ENCODE assay signal across 19 cellular contexts in genomic region chr2:145524836-145525235, GRCh38.
"Had no signal": no experiment of that assay in that cellular context is flagged by ENCODE, and none has a peak within 500 bp of the region (broad histone marks: within the 10 kb centered on the region; RNA-seq: fewer than 3 reads in every experiment).

No MANE protein-coding gene starts in this region.

- H3K36me3 ChIP-seq: brain microvascular endothelial cell, gastroesophageal sphincter, neural progenitor cell, ovary, sigmoid colon, thyroid gland had no signal

- FAIRE-seq: urothelium cell line had no signal

- ATAC-seq: activated T-cell treated with anti-CD3 and anti-CD28 coated beads, Interleukin-2, amount 50 U/mL, for 72 hours; effector memory CD8-positive, alpha-beta T cell; gastroesophageal sphincter had no signal

- H3K9me3 ChIP-seq: gastroesophageal sphincter, ovary, sigmoid colon, thyroid gland had no signal

- H3K4me3 ChIP-seq: neural progenitor cell, ovary, sigmoid colon, thyroid gland had no signal

- H3K27me3 ChIP-seq: brain microvascular endothelial cell, gastroesophageal sphincter, neural progenitor cell, ovary, sigmoid colon, thyroid gland had no signal

- H3K4me1 ChIP-seq: gastroesophageal sphincter, neural progenitor cell, sigmoid colon, thyroid gland had no signal

- DNase-seq: activated B cell treated with CpG ODN at 0.5 μM for 24 hours; activated CD4-positive, alpha-beta T cell treated with anti-CD3 and anti-CD28 coated beads, Interleukin-2, amount 10 ng/mL, durations not matched to agents 24 days and 14 days; activated CD8-positive, alpha-beta memory T cell treated with anti-CD3 and anti-CD28 coated beads, Interleukin-2, amount 50 U/mL, for 48 hours; activated gamma-delta T cell; activated T-cell treated with anti-CD3 and anti-CD28 coated beads, Interleukin-2, amount 50 U/mL, for 72 hours; brain microvascular endothelial cell; dermis blood vessel endothelial cell; effector memory CD8-positive, alpha-beta T cell; islet precursor cell; naive B cell; ovary; sigmoid colon; stimulated activated CD4-positive, alpha-beta T cell treated with anti-CD3 and anti-CD28 coated beads, Interleukin-12 subunit alpha, Interleukin-12 subunit beta, amount 100 ng/mL, for 4 hours; stimulated activated CD4-positive, alpha-beta T cell treated with anti-CD3 and anti-CD28 coated beads, Interleukin-2, amount 100 ng/mL, for 24 hours; thyroid gland had no signal

- H3K27ac ChIP-seq: brain microvascular endothelial cell, epithelial cell of prostate, gastroesophageal sphincter, neural progenitor cell, ovary, sigmoid colon, thyroid gland had no signal
